In the genomic region with DNA sequence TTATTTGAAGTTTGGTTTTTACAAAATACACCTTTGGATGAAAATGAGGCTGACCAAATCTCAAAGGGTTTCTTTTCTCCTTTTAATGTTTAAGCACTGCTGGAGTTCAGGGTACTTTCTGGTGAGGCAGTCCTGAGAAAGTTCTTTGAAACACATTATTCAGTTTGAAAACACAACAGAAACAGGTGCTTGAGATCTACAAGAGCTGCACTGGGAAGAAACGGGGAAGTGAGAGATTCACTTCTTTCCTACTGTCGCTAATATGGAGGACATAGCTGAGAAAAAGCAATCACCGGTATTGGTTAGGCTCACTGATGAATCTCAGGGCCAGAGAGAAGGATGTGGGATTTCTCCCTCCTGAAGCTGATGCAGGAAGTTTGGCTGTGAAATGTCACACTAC, we compare ENCODE assay signal across 1 cellular context.
TF ChIP-seq lines count a peak whose summit lies in the region.

No MANE protein-coding gene starts in this region.

TF ChIP-seq in HepG2, 621 proteins besides CTCF, POLR2A, EP300 and RAD21 (continued from another document):
- TF ChIP-seq, protein P1, sequence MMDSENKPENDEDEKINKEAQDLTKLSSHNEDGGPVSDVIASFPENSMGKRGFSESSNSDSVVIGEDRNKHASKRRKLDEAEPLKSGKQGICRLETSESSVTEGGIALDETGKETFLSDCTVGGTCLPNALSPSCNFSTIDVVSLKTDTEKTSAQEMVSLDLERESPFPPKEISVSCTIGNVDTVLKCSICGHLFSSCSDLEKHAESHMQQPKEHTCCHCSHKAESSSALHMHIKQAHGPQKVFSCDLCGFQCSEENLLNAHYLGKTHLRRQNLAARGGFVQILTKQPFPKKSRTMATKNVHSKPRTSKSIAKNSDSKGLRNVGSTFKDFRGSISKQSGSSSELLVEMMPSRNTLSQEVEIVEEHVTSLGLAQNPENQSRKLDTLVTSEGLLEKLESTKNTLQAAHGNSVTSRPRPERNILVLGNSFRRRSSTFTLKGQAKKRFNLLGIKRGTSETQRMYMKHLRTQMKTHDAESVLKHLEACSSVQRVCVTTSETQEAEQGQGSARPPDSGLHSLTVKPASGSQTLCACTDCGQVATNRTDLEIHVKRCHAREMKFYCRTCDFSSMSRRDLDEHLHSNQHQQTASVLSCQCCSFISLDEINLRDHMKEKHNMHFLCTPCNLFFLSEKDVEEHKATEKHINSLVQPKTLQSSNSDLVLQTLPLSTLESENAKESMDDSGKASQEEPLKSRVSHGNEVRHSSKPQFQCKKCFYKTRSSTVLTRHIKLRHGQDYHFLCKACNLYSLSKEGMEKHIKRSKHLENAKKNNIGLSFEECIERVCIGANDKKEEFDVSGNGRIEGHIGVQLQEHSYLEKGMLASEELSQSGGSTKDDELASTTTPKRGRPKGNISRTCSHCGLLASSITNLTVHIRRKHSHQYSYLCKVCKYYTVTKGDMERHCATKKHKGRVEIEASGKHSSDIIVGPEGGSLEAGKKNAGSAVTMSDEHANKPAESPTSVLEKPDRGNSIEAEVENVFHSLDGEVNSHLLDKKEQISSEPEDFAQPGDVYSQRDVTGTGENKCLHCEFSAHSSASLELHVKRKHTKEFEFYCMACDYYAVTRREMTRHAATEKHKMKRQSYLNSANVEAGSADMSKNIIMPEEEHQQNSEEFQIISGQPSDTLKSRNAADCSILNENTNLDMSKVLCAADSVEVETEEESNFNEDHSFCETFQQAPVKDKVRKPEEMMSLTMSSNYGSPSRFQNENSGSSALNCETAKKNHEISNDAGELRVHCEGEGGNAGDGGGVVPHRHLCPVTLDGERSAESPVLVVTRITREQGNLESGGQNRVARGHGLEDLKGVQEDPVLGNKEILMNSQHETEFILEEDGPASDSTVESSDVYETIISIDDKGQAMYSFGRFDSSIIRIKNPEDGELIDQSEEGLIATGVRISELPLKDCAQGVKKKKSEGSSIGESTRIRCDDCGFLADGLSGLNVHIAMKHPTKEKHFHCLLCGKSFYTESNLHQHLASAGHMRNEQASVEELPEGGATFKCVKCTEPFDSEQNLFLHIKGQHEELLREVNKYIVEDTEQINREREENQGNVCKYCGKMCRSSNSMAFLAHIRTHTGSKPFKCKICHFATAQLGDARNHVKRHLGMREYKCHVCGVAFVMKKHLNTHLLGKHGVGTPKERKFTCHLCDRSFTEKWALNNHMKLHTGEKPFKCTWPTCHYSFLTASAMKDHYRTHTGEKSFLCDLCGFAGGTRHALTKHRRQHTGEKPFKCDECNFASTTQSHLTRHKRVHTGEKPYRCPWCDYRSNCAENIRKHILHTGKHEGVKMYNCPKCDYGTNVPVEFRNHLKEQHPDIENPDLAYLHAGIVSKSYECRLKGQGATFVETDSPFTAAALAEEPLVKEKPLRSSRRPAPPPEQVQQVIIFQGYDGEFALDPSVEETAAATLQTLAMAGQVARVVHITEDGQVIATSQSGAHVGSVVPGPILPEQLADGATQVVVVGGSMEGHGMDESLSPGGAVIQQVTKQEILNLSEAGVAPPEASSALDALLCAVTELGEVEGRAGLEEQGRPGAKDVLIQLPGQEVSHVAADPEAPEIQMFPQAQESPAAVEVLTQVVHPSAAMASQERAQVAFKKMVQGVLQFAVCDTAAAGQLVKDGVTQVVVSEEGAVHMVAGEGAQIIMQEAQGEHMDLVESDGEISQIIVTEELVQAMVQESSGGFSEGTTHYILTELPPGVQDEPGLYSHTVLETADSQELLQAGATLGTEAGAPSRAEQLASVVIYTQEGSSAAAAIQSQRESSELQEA (CRISPR knock-in tag; IDR thresholded peaks at IDR 0.05; ENCODE audit: not compliant biosample characterization), result no peak
